In genomic region chr10:132521041-132521465, GRCh38 we compare ENCODE assay signal across 15 cellular contexts. TPM values are rescaled to one million over a fixed set of nuclear protein-coding genes. Genes with fewer than 3 reads are reported as not detected.
DNase-seq lines count a peak whose midpoint lies in the region; ATAC-seq and TF ChIP-seq lines count a peak whose summit lies in the region.
"Had no signal": no experiment of that assay in that cellular context is flagged by ENCODE, and none has a peak within 500 bp of the region (broad histone marks: within the 10 kb centered on the region; RNA-seq: fewer than 3 reads in every experiment).

No MANE protein-coding gene starts in this region.

- no peak for TF ChIP-seq POLR2A in esophagus muscularis mucosa (IDR thresholded peaks at IDR 0.05; ENCODE audit: low read depth)

- no peak overlapping the region for H3K9ac ChIP-seq in SK-N-SH
- H3K9ac ChIP-seq in neuronal stem cell (ENCODE audit: low read depth, low read length, poor library complexity) = no peak overlapping the region

- no peaks in the 10 kb centered on the region for H3K36me3 Mint-ChIP-seq in type B pancreatic cell

- peak overlapping the region; percentile 53 for H2AK5ac ChIP-seq in neuronal stem cell (ENCODE audit: low read depth, low read length)

- H3K27me3 ChIP-seq in SK-N-SH (ENCODE audit: insufficient read depth) = no peaks in the 10 kb centered on the region
- H3K27me3 ChIP-seq in esophagus muscularis mucosa = no peaks in the 10 kb centered on the region
- H3K27me3 ChIP-seq in neuronal stem cell (ENCODE audit: control insufficient read depth in 3 of 3, insufficient read depth in 3 of 3, low read depth in 1 of 3, low read length in 3 of 3) = peaks cover 2 to 43% (median 28%) of the 10 kb centered on the region in 3 experiments
- H3K27me3 ChIP-seq: MG63 had no signal

- peaks cover 4% of the 10 kb centered on the region for H3F3A ChIP-seq in SK-N-SH (replicated peaks; ENCODE audit: insufficient read depth)

- DNase-seq in SK-N-SH = peak; percentile 9
- DNase-seq in esophagus muscularis mucosa (ENCODE audit: extremely low spot score) = no peak
- DNase-seq in neuronal stem cell (ENCODE audit: low spot score) = no peak
- DNase-seq in type B pancreatic cell (ENCODE audit: extremely low spot score, unreplicated experiment) = no peak
- DNase-seq in KG1 (lab: John Stamatoyannopoulos, UW) = no peak
- DNase-seq in NCI-H82 treated with DMSO at 0.1 percent for 48 hours (lab: John Stamatoyannopoulos, UW; ENCODE audit: unreplicated experiment) = no peak
- DNase-seq: activated CD4-positive, alpha-beta T cell treated with anti-CD3 and anti-CD28 coated beads for 4 hours; activated T-cell treated with anti-CD3 and anti-CD28 coated beads for 4 hours; MG63; NCI-H2029 treated with DMSO at 0.1 percent for 48 hours; NCI-H524 treated with DMSO at 0.1 percent for 48 hours had no signal

- no peak overlapping the region for H4K8ac ChIP-seq in neuronal stem cell (ENCODE audit: low read depth, low read length)

- peak overlapping the region in 1 of 2 experiments; percentile 45; a peak in 1 of 4 replicates for H3K27ac ChIP-seq in SK-N-SH (ENCODE audit: low read depth in 2 of 2, low read length in 1 of 2)
- H3K27ac ChIP-seq in esophagus muscularis mucosa (replicated peaks in 1 of 4) = peak overlapping the region; percentile 89 to 97 (median 96)
- H3K27ac ChIP-seq in neuronal stem cell (replicated peaks; ENCODE audit: low read length) = no peak overlapping the region
- H3K27ac ChIP-seq: 22Rv1 had no signal

- H3K27me3 Mint-ChIP-seq in type B pancreatic cell = peaks cover 5% of the 10 kb centered on the region

- intact Hi-C loops in esophagus muscularis mucosa (cut with DNase I) = no loop called here

- peaks cover 26 to 35% of the 10 kb centered on the region in 2 experiments; a peak in 3 of 4 replicates for H3K4me1 ChIP-seq in SK-N-SH (ENCODE audit: control insufficient read depth in 1 of 2, insufficient read depth in 2 of 2, low read depth in 1 of 2, low read length in 1 of 2)
- peaks cover 53 to 70% (median 63%) of the 10 kb centered on the region in 4 donors for H3K4me1 ChIP-seq in esophagus muscularis mucosa
- peaks cover 30 to 43% of the 10 kb centered on the region in 2 donors for H3K4me1 ChIP-seq in neuronal stem cell (ENCODE audit: control insufficient read depth in 2 of 2, insufficient read depth in 1 of 2, low read depth in 1 of 2, low read length in 2 of 2)

- H2BK120ac ChIP-seq in neuronal stem cell (ENCODE audit: low read depth, low read length) = no peak overlapping the region

- no peak for TF ChIP-seq RAD21 in SK-N-SH (IDR thresholded peaks at IDR 0.05; ENCODE audit: low read length)

- H3K4ac ChIP-seq in neuronal stem cell (ENCODE audit: low read length) = no peak overlapping the region

- ATAC-seq in SK-N-SH treated with all-trans-retinoic acid at 6 μM for 48 hours (no peak), GM19351 (IDR thresholded peaks at IDR 0.05; ENCODE audit: unreplicated experiment) (no peak)

- no peaks in the 10 kb centered on the region for H3K79me1 ChIP-seq in neuronal stem cell (ENCODE audit: low read depth, low read length)

- H3K79me2 ChIP-seq in SK-N-SH (ENCODE audit: insufficient read depth) = no peaks in the 10 kb centered on the region

- peak overlapping the region; percentile 74 for H3K4me3 Mint-ChIP-seq in type B pancreatic cell

- H2BK5ac ChIP-seq in neuronal stem cell (ENCODE audit: low read length) = no peak overlapping the region

- no peak overlapping the region for H4K91ac ChIP-seq in neuronal stem cell (ENCODE audit: low read depth, low read length, poor library complexity)

- TF ChIP-seq CTCF in SK-N-SH (IDR thresholded peaks at IDR 0.05) (no peak), esophagus muscularis mucosa (IDR thresholded peaks at IDR 0.05) (no peak), type B pancreatic cell (conservative IDR thresholded peaks at IDR 0.05) (no peak)

- WGBS in SK-N-SH (ENCODE audit: low lambda C conversion rate) = 86% methylated on average over 10 of the region's 14 CpGs
- WGBS in esophagus muscularis mucosa = 30% methylated on average over 5 of the region's 14 CpGs
- WGBS in neuronal stem cell (ENCODE audit: extremely low coverage in 2 of 2, insufficient read length in 2 of 2, insufficient replicate concordance in 1 of 2), 2 donors = no CpG with 5 or more reads among the region's 14 CpGs

- H3K36me3 ChIP-seq in SK-N-SH (replicated peaks in 1 of 2; ENCODE audit: control insufficient read depth in 1 of 2, insufficient read depth in 2 of 2, low read length in 1 of 2) (no peaks in the 10 kb centered on the region), esophagus muscularis mucosa (no peaks in the 10 kb centered on the region), neuronal stem cell (replicated peaks in 1 of 2; ENCODE audit: control insufficient read depth in 2 of 2, insufficient read depth in 2 of 2, low read length in 2 of 2) (no peaks in the 10 kb centered on the region)
- H3K36me3 ChIP-seq: MG63 had no signal

- POLR2A ChIA-PET in SK-N-SH (lab: Yijun Ruan, JAX) = no interaction called here

- no peak for TF ChIP-seq EP300 in SK-N-SH (IDR thresholded peaks at IDR 0.05; ENCODE audit: borderline replicate concordance in 1 of 2, low read depth in 1 of 2, low read length in 1 of 2)
- TF ChIP-seq EP300 in esophagus muscularis mucosa (IDR thresholded peaks at IDR 0.05) = no peak

- H3K9me3 ChIP-seq in SK-N-SH (no peaks in the 10 kb centered on the region), esophagus muscularis mucosa (no peaks in the 10 kb centered on the region), neuronal stem cell (replicated peaks in 1 of 2; ENCODE audit: control insufficient read depth in 2 of 2, insufficient read depth in 1 of 2, low read depth in 1 of 2, low read length in 2 of 2) (no peaks in the 10 kb centered on the region)
- H3K9me3 ChIP-seq: MG63 had no signal

- H3K23ac ChIP-seq in neuronal stem cell (ENCODE audit: low read depth, low read length, poor library complexity) = peak overlapping the region; percentile 31

- peak overlapping the region; percentile 59 for H3K18ac ChIP-seq in neuronal stem cell (ENCODE audit: low read length)

- no peak overlapping the region for H2BK15ac ChIP-seq in neuronal stem cell (ENCODE audit: low read length)

- H3K9me3 Mint-ChIP-seq in type B pancreatic cell = no peaks in the 10 kb centered on the region

- H3K14ac ChIP-seq in neuronal stem cell (ENCODE audit: low read length) = peak overlapping the region; percentile 67

- H3K27ac Mint-ChIP-seq in type B pancreatic cell = no peak overlapping the region

- H3K4me2 ChIP-seq in SK-N-SH = no peak overlapping the region; the same call in 1 of the 2 replicates
- H3K4me2 ChIP-seq in neuronal stem cell (ENCODE audit: insufficient read depth, low read length, poor library complexity, severe bottlenecking) = no peak overlapping the region

- H2BK12ac ChIP-seq in neuronal stem cell (ENCODE audit: low read length) = no peak overlapping the region

- H2AFZ ChIP-seq in SK-N-SH (ENCODE audit: low read depth) (no peak overlapping the region), neuronal stem cell (ENCODE audit: low read length) (no peak overlapping the region)

- H3K9me2 ChIP-seq in SK-N-SH = no peaks in the 10 kb centered on the region

- H4K20me1 ChIP-seq in SK-N-SH (ENCODE audit: insufficient read depth) = no peaks in the 10 kb centered on the region

- H3K4me3 ChIP-seq in SK-N-SH (ENCODE audit: low read depth in 2 of 2, low read length in 1 of 2) = no peak overlapping the region
- H3K4me3 ChIP-seq in esophagus muscularis mucosa = peak overlapping the region in 1 of 4 donors; percentile 9
- no peak overlapping the region for H3K4me3 ChIP-seq in neuronal stem cell (ENCODE audit: low read length in 2 of 2)
- H3K4me3 ChIP-seq: lung, MG63 had no signal

- H3K4me1 Mint-ChIP-seq in type B pancreatic cell (ENCODE audit: unreplicated experiment) = peaks cover 26% of the 10 kb centered on the region

- CTCF ChIA-PET in SK-N-SH (lab: Yijun Ruan, JAX) = interaction anchor here (0.9 to 2.0 kb wide), 4 partner anchors 12 to 133 kb away, joined by 3 to 4 read pairs (median 4); no protein-coding TSS in a partner anchor

TF ChIP-seq in SK-N-SH, 30 proteins besides CTCF, POLR2A, EP300 and RAD21 (continues in another document):
- TF ChIP-seq MXI1 (IDR thresholded peaks at IDR 0.05; ENCODE audit: low read depth, low read length) (no peak), TEAD4 (IDR thresholded peaks at IDR 0.05; ENCODE audit: borderline replicate concordance, insufficient read depth) (no peak), TAF1 (IDR thresholded peaks at IDR 0.05; ENCODE audit: borderline replicate concordance, low read depth, low read length) (no peak), RCOR1 (IDR thresholded peaks at IDR 0.05; ENCODE audit: low read length) (no peak), IRF3 (IDR thresholded peaks at IDR 0.05; ENCODE audit: low read depth, low read length) (no peak)

TF ChIP-seq in SK-N-SH treated with all-trans-retinoic acid at 6 μM for 48 hours, 23 proteins besides CTCF, POLR2A, EP300 and RAD21:
- TF ChIP-seq SNAI2 (CRISPR knock-in tag; IDR thresholded peaks at IDR 0.05) (no peak), ZNF70 (CRISPR knock-in tag; IDR thresholded peaks at IDR 0.05) (no peak), ZNF8 (CRISPR knock-in tag; IDR thresholded peaks at IDR 0.05) (no peak), POU6F1 (CRISPR knock-in tag; IDR thresholded peaks at IDR 0.05; ENCODE audit: borderline replicate concordance, low read depth) (no peak), ESRRG (CRISPR knock-in tag; IDR thresholded peaks at IDR 0.05) (no peak)

RNA-seq across cellular contexts. Expression of gene INPP5A, which starts 16.5 kb away (rescaled TPM):
- polyA plus RNA-seq in SK-N-SH (2012; rRNA removed) = 12.0 and 12.9 TPM in 2 replicates
- 11.2 and 11.8 TPM in 2 replicates for polyA plus RNA-seq in SK-N-SH (2012; cell fraction: cytosol; rRNA removed)
- polyA plus RNA-seq in SK-N-SH (2012; cell fraction: nucleus; rRNA removed) = 9.6 and 10.9 TPM in 2 replicates
- total RNA-seq in esophagus muscularis mucosa (100 to 1,000 TPM; 234 to 301 (median 245) TPM), type B pancreatic cell (ENCODE audit: low replicate concordance) (26.2 and 26.6 TPM in 2 replicates)
- polyA plus RNA-seq in neuronal stem cell (2013, experiment 1 of 2) = 13.4 TPM
- 13.7 TPM for polyA plus RNA-seq in neuronal stem cell (2013, experiment 2 of 2)
